22 cellular contexts compared by ENCODE assay signal in the genomic region with DNA sequence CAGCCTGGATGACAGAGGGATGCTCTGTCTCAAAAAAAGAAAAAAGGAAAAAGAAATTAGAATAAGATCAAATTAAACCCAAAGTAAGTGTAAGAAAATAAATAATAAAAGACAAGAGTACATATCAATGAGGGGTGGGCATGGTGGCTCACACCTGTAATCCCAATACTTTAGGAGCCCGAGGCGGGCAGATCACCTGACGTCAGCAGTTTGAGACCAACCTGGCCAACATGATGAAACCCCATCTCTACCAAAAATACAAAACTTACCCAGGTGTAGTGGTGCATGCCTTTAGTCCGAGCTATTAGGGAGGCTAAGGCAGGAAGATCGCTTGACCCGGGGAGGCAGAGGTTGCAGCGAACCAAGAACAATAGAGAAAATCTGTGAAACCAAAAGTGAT. TPM values are rescaled to one million over a fixed set of nuclear protein-coding genes. Genes with fewer than 3 reads are reported as not detected.
DNase-seq lines count a peak whose midpoint lies in the region; ATAC-seq, FAIRE-seq and TF ChIP-seq lines count a peak whose summit lies in the region.
"Had no signal": no experiment of that assay in that cellular context is flagged by ENCODE, and none has a peak within 500 bp of the region (broad histone marks: within the 10 kb centered on the region; RNA-seq: fewer than 3 reads in every experiment).

No MANE protein-coding gene starts in this region.

- TF ChIP-seq EP300 in HepG2 (IDR thresholded peaks at IDR 0.05; ENCODE audit: low read depth in 2 of 2, low read length in 2 of 2) (no peak), HepG2 (CRISPR knock-in tag; IDR thresholded peaks at IDR 0.05; ENCODE audit: borderline replicate concordance) (no peak)

- BruUV-seq in HepG2 (replicated peaks; lab: Mats Ljungman, UMichigan), result no TSS peak

- TF ChIP-seq POLR2A in HepG2 (IDR thresholded peaks at IDR 0.05; ENCODE audit: insufficient read depth in 1 of 2, low read depth in 2 of 2, low read length in 2 of 2), result no peak
- no peak for TF ChIP-seq POLR2A in right lobe of liver (IDR thresholded peaks at IDR 0.05)
- TF ChIP-seq POLR2A in thyroid gland (IDR thresholded peaks at IDR 0.05), result no peak

- no peak overlapping the region for H3K27ac ChIP-seq in HepG2 (ENCODE audit: extremely low read length, insufficient read depth, low read length)
- H3K27ac ChIP-seq in right lobe of liver, result no peak overlapping the region
- no peak overlapping the region for H3K27ac ChIP-seq in thyroid gland
- H3K27ac ChIP-seq: 22Rv1 had no signal

- H3K36me3 Mint-ChIP-seq in chondrocyte (ENCODE audit: low read depth), result no peaks in the 10 kb centered on the region
- H3K36me3 Mint-ChIP-seq: CD4-positive, alpha-beta memory T cell had no signal

- ATAC-seq in HepG2 (no peak), right lobe of liver (no peak), sciatic nerve (no peak), GM19324 (IDR thresholded peaks at IDR 0.05; ENCODE audit: low FRiP score, unreplicated experiment) (no peak)
- ATAC-seq: GM23338, HCT116 had no signal

- in situ Hi-C loops in HepG2 (cut with HindIII; ENCODE audit: extremely low pct_ligation_motif_present, low pct_unique_long_range_greater_than_20kb), result no loop called here

- WGBS in HepG2 (ENCODE audit: low lambda C conversion rate), result 69% methylated on average over 7 of the region's 7 CpGs
- 87% methylated on average over 6 of the region's 7 CpGs for WGBS in right lobe of liver (ENCODE audit: insufficient coverage, low coverage, low lambda C conversion rate, missing lambda C conversion rate)
- WGBS in thyroid gland, 2 donors, result 90 to 91% methylated on average over 7 of the region's 7 CpGs

- H3K9me3 Mint-ChIP-seq in chondrocyte (ENCODE audit: low read depth), result peaks cover 6% of the 10 kb centered on the region
- H3K9me3 Mint-ChIP-seq: CD4-positive, alpha-beta memory T cell had no signal

- DNase-seq in HepG2 (ENCODE audit: low spot score) (no peak), right lobe of liver (no peak), chondrocyte (ENCODE audit: low spot score) (peak; percentile 11), sciatic nerve (ENCODE audit: low spot score) (peak; percentile 18), thyroid gland (no peak), SKM-1 (lab: John Stamatoyannopoulos, UW; ENCODE audit: unreplicated experiment) (no peak)
- DNase-seq: ACHN; AML-193; C1 segment of cervical spinal cord; Calu3; CD4-positive, alpha-beta memory T cell; COR-L47; DMS153; DND-41; H9 had no signal

- H4K20me1 ChIP-seq in HepG2 (ENCODE audit: insufficient read depth, low read length), result no peaks in the 10 kb centered on the region

- FAIRE-seq in HepG2 (lab: Jason Lieb, UNC), result no peak
- FAIRE-seq: A204.1, G401.6, GM12892 had no signal

- intact Hi-C loops in HepG2 (cut with micrococcal nuclease; ENCODE audit: unreplicated experiment), result no loop called here
- intact Hi-C loops in right lobe of liver (cut with DNase I), result no loop called here
- intact Hi-C loops in sciatic nerve (cut with DNase I), result no loop called here
- intact Hi-C loops in thyroid gland (cut with DNase I), result no loop called here

- no peak overlapping the region for H3K4me2 ChIP-seq in HepG2 (ENCODE audit: low read depth, low read length)
- H3K4me2 ChIP-seq: GM23338 had no signal

- no peaks in the 10 kb centered on the region for H3K79me2 ChIP-seq in HepG2 (ENCODE audit: insufficient read depth, low read length)

- H3K27me3 ChIP-seq in HepG2 (ENCODE audit: control insufficient read depth in 1 of 2, insufficient read depth in 2 of 2, low read length in 2 of 2) (no peaks in the 10 kb centered on the region), right lobe of liver (no peaks in the 10 kb centered on the region), thyroid gland (no peaks in the 10 kb centered on the region)

- H3K9ac ChIP-seq in HepG2 (ENCODE audit: insufficient read depth, low read depth, low read length), result no peak overlapping the region

- no peaks in the 10 kb centered on the region for H3K4me1 Mint-ChIP-seq in chondrocyte (ENCODE audit: low read depth)
- H3K4me1 Mint-ChIP-seq: CD4-positive, alpha-beta memory T cell; GM23338; H9 had no signal

- H3K36me3 ChIP-seq in HepG2 (replicated peaks in 1 of 2; ENCODE audit: control insufficient read depth in 1 of 2, insufficient read depth in 2 of 2, low read length in 2 of 2) (no peaks in the 10 kb centered on the region), right lobe of liver (no peaks in the 10 kb centered on the region), thyroid gland (no peaks in the 10 kb centered on the region)

- H2AFZ ChIP-seq in HepG2 (ENCODE audit: low read length), result no peak overlapping the region
- H2AFZ ChIP-seq: GM23338 had no signal

- no peak overlapping the region for H3K4me3 Mint-ChIP-seq in chondrocyte (ENCODE audit: unreplicated experiment)
- H3K4me3 Mint-ChIP-seq: CD4-positive, alpha-beta memory T cell; GM23338; H9 had no signal

- no peak for TF ChIP-seq RAD21 in HepG2 (CRISPR knock-in tag; IDR thresholded peaks at IDR 0.05)

- no peak overlapping the region for H3K27ac Mint-ChIP-seq in chondrocyte (ENCODE audit: unreplicated experiment)
- H3K27ac Mint-ChIP-seq: CD4-positive, alpha-beta memory T cell; GM23338; H9 had no signal

- no peak overlapping the region for H3K4me3 ChIP-seq in HepG2 (replicated peaks in 1 of 3; ENCODE audit: insufficient read depth in 1 of 3, low read depth in 2 of 3, low read length in 3 of 3)
- H3K4me3 ChIP-seq in right lobe of liver, result no peak overlapping the region
- no peak overlapping the region for H3K4me3 ChIP-seq in thyroid gland (replicated peaks in 1 of 3)
- H3K4me3 ChIP-seq: GM23338 had no signal

- no peaks in the 10 kb centered on the region for H3K9me3 ChIP-seq in HepG2 (ENCODE audit: low read length)
- no peaks in the 10 kb centered on the region for H3K9me3 ChIP-seq in right lobe of liver
- H3K9me3 ChIP-seq in thyroid gland, result no peaks in the 10 kb centered on the region

- TF ChIP-seq CTCF in HepG2 (CRISPR knock-in tag; IDR thresholded peaks at IDR 0.05) (no peak), right lobe of liver (IDR thresholded peaks at IDR 0.05) (no peak), chondrocyte (IDR thresholded peaks at IDR 0.05) (no peak), thyroid gland (IDR thresholded peaks at IDR 0.05) (no peak)

- POLR2A ChIA-PET in HepG2 (lab: Yijun Ruan, JAX), result no interaction called here

- H3K4me1 ChIP-seq in HepG2 (ENCODE audit: insufficient read depth, low read length) (0 out of 2 replicates have a peak, but pooled peaks cover 6% of the 10 kb centered on the region), right lobe of liver (no peaks in the 10 kb centered on the region), thyroid gland (no peaks in the 10 kb centered on the region)

- CTCF ChIA-PET in HepG2 (lab: Yijun Ruan, JAX; ENCODE audit: low intra/inter-chr PET ratio, low total read pairs), result no interaction called here

- no peaks in the 10 kb centered on the region for H3K27me3 Mint-ChIP-seq in chondrocyte (ENCODE audit: low read depth)
- H3K27me3 Mint-ChIP-seq: CD4-positive, alpha-beta memory T cell had no signal

RNA-seq across cellular contexts. Expression of a gene that starts 14.9 kb away (rescaled TPM):
- total RNA-seq in HepG2 (2016; rRNA removed; fragmentation: Illumina TruSeq; extraction: Trizol) (119 and 186 TPM in 2 replicates), right lobe of liver (10 to 100 TPM; 53.7 to 96.6 (median 70.4) TPM), chondrocyte (76.8 to 77.6 TPM (median 77.2 TPM) in 3 replicates), sciatic nerve (71.7 TPM), thyroid gland (100 to 1,000 TPM; 154 to 231 (median 167) TPM)
- 84.1 and 98.9 TPM in 2 replicates for total RNA-seq in HepG2 (2016; cell fraction: cytosol; rRNA removed; fragmentation: Illumina TruSeq; extraction: Trizol; ENCODE audit: low read depth)
- total RNA-seq in HepG2 (2016; cell fraction: insoluble cytoplasmic fraction; rRNA removed; fragmentation: Illumina TruSeq; extraction: Trizol), result 118 and 170 TPM in 2 replicates
- 217 and 243 TPM in 2 replicates for total RNA-seq in HepG2 (2016; cell fraction: membrane; rRNA removed; fragmentation: Illumina TruSeq; extraction: Trizol)
- total RNA-seq in HepG2 (2016; cell fraction: nucleus; rRNA removed; fragmentation: Illumina TruSeq; extraction: Trizol), result 77.6 and 86.1 TPM in 2 replicates
- 121 and 133 TPM in 2 replicates for polyA plus RNA-seq in HepG2 (2011; rRNA removed)
- 95.5 and 124 TPM in 2 replicates for polyA plus RNA-seq in HepG2 (2011; cell fraction: cytosol; rRNA removed)
- polyA plus RNA-seq in HepG2 (2011; cell fraction: nucleus; rRNA removed), result 55.6 and 68.1 TPM in 2 replicates
- 196 and 212 TPM in 2 replicates for polyA plus RNA-seq in HepG2 (2012)
- 100 and 110 TPM in 2 replicates for polyA plus RNA-seq in HepG2 (2016; cell fraction: cytosol; fragmentation: Illumina TruSeq; extraction: Trizol; ENCODE audit: low read depth)
- 241 and 269 TPM in 2 replicates for polyA plus RNA-seq in HepG2 (2016; cell fraction: insoluble cytoplasmic fraction; fragmentation: Illumina TruSeq; extraction: Trizol; ENCODE audit: low read depth)
- 212 and 250 TPM in 2 replicates for polyA plus RNA-seq in HepG2 (2016; cell fraction: membrane; fragmentation: Illumina TruSeq; extraction: Trizol; ENCODE audit: low read depth)
- 141 and 152 TPM in 2 replicates for polyA plus RNA-seq in HepG2 (2016; cell fraction: nucleus; fragmentation: Illumina TruSeq; extraction: Trizol; ENCODE audit: insufficient read depth, low read depth)
- polyA minus RNA-seq in HepG2 (2011; rRNA and poly(A)+ RNA removed; ENCODE audit: low replicate concordance), result 37.2 and 106 TPM in 2 replicates
- 158 and 174 TPM in 2 replicates for polyA minus RNA-seq in HepG2 (2011; cell fraction: cytosol; rRNA and poly(A)+ RNA removed)
- 61.8 and 82.7 TPM in 2 replicates for polyA minus RNA-seq in HepG2 (2011; cell fraction: nucleus; rRNA and poly(A)+ RNA removed)

RNA-seq across cellular contexts. Expression of a gene that starts 16.2 kb away (rescaled TPM):
- total RNA-seq in HepG2 (2016; rRNA removed; fragmentation: Illumina TruSeq; extraction: Trizol), result 72.8 and 88.3 TPM in 2 replicates
- total RNA-seq in HepG2 (2016; cell fraction: cytosol; rRNA removed; fragmentation: Illumina TruSeq; extraction: Trizol; ENCODE audit: low read depth), result 8.9 and 9.5 TPM in 2 replicates
- 75.2 and 79.2 TPM in 2 replicates for total RNA-seq in HepG2 (2016; cell fraction: insoluble cytoplasmic fraction; rRNA removed; fragmentation: Illumina TruSeq; extraction: Trizol)
- 14.0 and 18.2 TPM in 2 replicates for total RNA-seq in HepG2 (2016; cell fraction: membrane; rRNA removed; fragmentation: Illumina TruSeq; extraction: Trizol)
- total RNA-seq in HepG2 (2016; cell fraction: nucleus; rRNA removed; fragmentation: Illumina TruSeq; extraction: Trizol), result 44.4 and 46.5 TPM in 2 replicates
- polyA plus RNA-seq in HepG2 (2011; rRNA removed), result 42.6 and 48.0 TPM in 2 replicates
- polyA plus RNA-seq in HepG2 (2011; cell fraction: cytosol; rRNA removed), result 38.6 and 49.4 TPM in 2 replicates
- polyA plus RNA-seq in HepG2 (2011; cell fraction: nucleus; rRNA removed), result 62.5 and 66.4 TPM in 2 replicates
- 35.3 and 37.4 TPM in 2 replicates for polyA plus RNA-seq in HepG2 (2012)
- 4.7 and 5.9 TPM in 2 replicates for polyA plus RNA-seq in HepG2 (2016; cell fraction: cytosol; fragmentation: Illumina TruSeq; extraction: Trizol; ENCODE audit: low read depth)
- 85.6 and 97.5 TPM in 2 replicates for polyA plus RNA-seq in HepG2 (2016; cell fraction: insoluble cytoplasmic fraction; fragmentation: Illumina TruSeq; extraction: Trizol; ENCODE audit: low read depth)
- polyA plus RNA-seq in HepG2 (2016; cell fraction: membrane; fragmentation: Illumina TruSeq; extraction: Trizol; ENCODE audit: low read depth), result 8.4 and 10.7 TPM in 2 replicates
- 80.8 and 84.7 TPM in 2 replicates for polyA plus RNA-seq in HepG2 (2016; cell fraction: nucleus; fragmentation: Illumina TruSeq; extraction: Trizol; ENCODE audit: insufficient read depth, low read depth)
- 76.4 and 94.7 TPM in 2 replicates for polyA minus RNA-seq in HepG2 (2011; rRNA and poly(A)+ RNA removed; ENCODE audit: low replicate concordance)
- 26.3 and 26.8 TPM in 2 replicates for polyA minus RNA-seq in HepG2 (2011; cell fraction: cytosol; rRNA and poly(A)+ RNA removed)
- 33.9 and 44.4 TPM in 2 replicates for polyA minus RNA-seq in HepG2 (2011; cell fraction: nucleus; rRNA and poly(A)+ RNA removed)
- total RNA-seq in right lobe of liver, result 10 to 100 TPM in 5 of 6 experiments, 1 to 10 TPM in 1; 7.6 to 15.7 (median 11.6) TPM
- 23.3 to 25.9 TPM (median 23.7 TPM) in 3 replicates for total RNA-seq in chondrocyte
- total RNA-seq in sciatic nerve, result 31.2 TPM
- 10 to 100 TPM; 30.4 to 45.8 (median 38.2) TPM for total RNA-seq in thyroid gland

Comparison
In these comparisons a context has a peak if more than half of its experiments do, and no peak if none do; other contexts are left out.
1. DNase-seq: peak in chondrocyte (single experiment) and sciatic nerve (single experiment); none in HepG2 (single experiment), right lobe of liver (0 of 3), thyroid gland (0 of 2) and SKM-1 (single experiment).